ENCODE assay signal across 27 cellular contexts in the genomic region with DNA sequence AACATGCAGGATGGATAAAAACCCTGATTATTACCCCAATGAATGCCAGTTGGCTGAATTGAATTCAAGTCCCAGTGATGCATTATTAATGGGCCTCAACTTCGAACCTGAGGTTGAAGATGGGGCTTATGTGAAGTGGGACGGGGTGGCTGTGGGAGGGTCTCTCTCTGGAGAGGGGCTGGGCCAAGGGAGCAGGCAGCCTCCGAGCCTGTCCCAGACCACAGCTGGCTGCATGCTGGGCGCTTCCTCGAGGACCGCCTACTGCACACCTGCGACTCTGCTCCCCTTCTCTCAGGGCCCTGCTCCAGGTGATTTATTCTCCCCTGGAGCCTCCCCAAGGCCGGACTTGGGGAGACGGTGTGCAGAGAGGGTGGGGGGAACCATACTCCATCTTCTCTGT.
"Had no signal": no experiment of that assay in that cellular context is flagged by ENCODE, and none has a peak within 500 bp of the region (broad histone marks: within the 10 kb centered on the region; RNA-seq: fewer than 3 reads in every experiment).

No MANE protein-coding gene starts in this region.

- H3K36me3 Mint-ChIP-seq: activated naive CD8-positive, alpha-beta T cell; memory B cell had no signal

- H3K4me1 Mint-ChIP-seq: activated T-helper 17 cell treated with anti-CD3 and anti-CD28 coated beads, Interleukin-2, amount 50 U/mL, for 72 hours; central memory CD8-positive, alpha-beta T cell; memory B cell had no signal

- DNase-seq: activated CD4-positive, alpha-beta T cell treated with anti-CD3 and anti-CD28 coated beads, Interleukin-2, amount 50 U/mL, for 4 hours; activated CD8-positive, alpha-beta memory T cell treated with anti-CD3 and anti-CD28 coated beads for 24 hours; activated CD8-positive, alpha-beta memory T cell treated with anti-CD3 and anti-CD28 coated beads, Interleukin-2, amount 50 U/mL, for 4 hours; activated T-cell treated with anti-CD3 and anti-CD28 coated beads, Interleukin-2, amount 50 U/mL, for 24 hours; adrenal gland; colonic mucosa; dorsolateral prefrontal cortex; effector memory CD8-positive, alpha-beta T cell; head of caudate nucleus; left colon; occipital lobe; retina; stimulated activated CD4-positive, alpha-beta T cell treated with anti-CD3 and anti-CD28 coated beads, Interleukin-4, amount 100 ng/mL, for 24 hours; stimulated activated naive CD8-positive, alpha-beta T cell treated with anti-CD3 and anti-CD28 coated beads, Interleukin-15, Interleukin-2, amounts not matched to agents 100 U/mL and 50 U/mL, for 24 hours; tibial artery had no signal

- H3K36me3 ChIP-seq: adrenal gland, ascending aorta, breast epithelium, colonic mucosa, gastroesophageal sphincter, tibial artery had no signal

- H3K4me3 ChIP-seq: adrenal gland, ascending aorta, breast epithelium, colonic mucosa, dorsolateral prefrontal cortex, gastroesophageal sphincter, tibial artery had no signal

- H3K27me3 Mint-ChIP-seq: activated naive CD8-positive, alpha-beta T cell; activated T-cell treated with anti-CD3 and anti-CD28 coated beads, Interleukin-2, amount 50 U/mL, for 24 hours; activated T-helper 17 cell treated with anti-CD3 and anti-CD28 coated beads, Interleukin-2, amount 50 U/mL, for 72 hours; central memory CD8-positive, alpha-beta T cell; effector memory CD8-positive, alpha-beta T cell; memory B cell had no signal

- H3K27ac ChIP-seq: adrenal gland, ascending aorta, breast epithelium, colonic mucosa, dorsolateral prefrontal cortex, gastroesophageal sphincter, tibial artery had no signal

- H3K27me3 ChIP-seq: adrenal gland, ascending aorta, breast epithelium, colonic mucosa, dorsolateral prefrontal cortex, gastroesophageal sphincter, tibial artery had no signal

- H3K9me3 ChIP-seq: adrenal gland, ascending aorta, breast epithelium, colonic mucosa, gastroesophageal sphincter, tibial artery had no signal

- FAIRE-seq: endothelial cell of umbilical vein, keratinocyte, TTC549 had no signal

- H3K4me3 Mint-ChIP-seq: activated naive CD8-positive, alpha-beta T cell; activated T-cell treated with anti-CD3 and anti-CD28 coated beads, Interleukin-2, amount 50 U/mL, for 24 hours; activated T-helper 17 cell treated with anti-CD3 and anti-CD28 coated beads, Interleukin-2, amount 50 U/mL, for 72 hours; central memory CD8-positive, alpha-beta T cell; effector memory CD8-positive, alpha-beta T cell; memory B cell; T-helper 2 cell treated with Interferon-gamma antibody and Interleukin-4, amounts not matched to agents 5 μg/mL and 100 μg/mL, for 36 hours had no signal

- H3K27ac Mint-ChIP-seq: activated T-cell treated with anti-CD3 and anti-CD28 coated beads, Interleukin-2, amount 50 U/mL, for 24 hours; activated T-helper 17 cell treated with anti-CD3 and anti-CD28 coated beads, Interleukin-2, amount 50 U/mL, for 72 hours; effector memory CD8-positive, alpha-beta T cell; memory B cell; T-helper 2 cell treated with Interferon-gamma antibody and Interleukin-4, amounts not matched to agents 5 μg/mL and 100 μg/mL, for 36 hours had no signal

- H3K4me1 ChIP-seq: adrenal gland, ascending aorta, breast epithelium, colonic mucosa, gastroesophageal sphincter had no signal

- H3K9me3 Mint-ChIP-seq: activated T-cell treated with anti-CD3 and anti-CD28 coated beads, Interleukin-2, amount 50 U/mL, for 24 hours; T-helper 2 cell treated with Interferon-gamma antibody and Interleukin-4, amounts not matched to agents 5 μg/mL and 100 μg/mL, for 36 hours had no signal

- ATAC-seq: activated T-helper 17 cell treated with anti-CD3 and anti-CD28 coated beads, Interleukin-2, amount 50 U/mL, for 72 hours; effector memory CD8-positive, alpha-beta T cell; esophagus mucosa; gastroesophageal sphincter; left colon; stimulated activated naive CD8-positive, alpha-beta T cell treated with anti-CD3 and anti-CD28 coated beads, Interleukin-15, Interleukin-2, amounts not matched to agents 100 U/mL and 50 U/mL, for 24 hours had no signal
